ENCODE assay signal across 19 cellular contexts in the genomic region with DNA sequence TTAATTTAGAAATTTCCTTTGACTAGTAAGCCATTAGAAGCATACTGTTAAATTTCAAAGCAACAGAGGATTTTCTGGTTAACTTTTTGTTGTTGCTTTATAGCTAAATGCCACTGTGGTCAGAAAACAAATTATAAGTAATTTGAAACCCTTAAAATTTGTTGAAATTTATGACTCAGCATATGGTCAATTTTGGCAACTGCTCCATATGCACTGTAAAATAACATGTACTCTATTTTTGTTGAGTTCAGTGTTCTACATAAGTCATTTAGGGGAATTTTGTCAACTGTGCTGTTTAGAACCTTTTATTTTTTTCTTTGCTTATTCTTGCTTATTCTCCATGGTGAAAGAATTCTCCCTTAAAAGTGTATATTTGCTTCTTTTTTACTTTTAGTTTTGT. TPM values are rescaled to one million over a fixed set of nuclear protein-coding genes. Genes with fewer than 3 reads are reported as not detected.
DNase-seq lines count a peak whose midpoint lies in the region; ATAC-seq and TF ChIP-seq lines count a peak whose summit lies in the region.
"Had no signal": no experiment of that assay in that cellular context is flagged by ENCODE, and none has a peak within 500 bp of the region (broad histone marks: within the 10 kb centered on the region; RNA-seq: fewer than 3 reads in every experiment).

No MANE protein-coding gene starts in this region.

- DNase-seq in AG08395 (ENCODE audit: low spot score), result peak; percentile 38
- peak; percentile 12 for DNase-seq in H4 (ENCODE audit: low spot score)
- DNase-seq in astrocyte of the cerebellum (ENCODE audit: low read depth), result peak; percentile 83
- peak; percentile 39 for DNase-seq in fibroblast of the conjunctiva (ENCODE audit: low read depth)
- no peak for DNase-seq in COLO829 (ENCODE audit: low spot score)
- DNase-seq in activated CD4-positive, alpha-beta T cell treated with anti-CD3 and anti-CD28 coated beads for 48 hours, result no peak
- DNase-seq in medulla oblongata (ENCODE audit: extremely low spot score), result no peak
- DNase-seq: activated CD4-positive, alpha-beta memory T cell treated with anti-CD3 and anti-CD28 coated beads for 36 hours; activated naive CD8-positive, alpha-beta T cell treated with anti-CD3 and anti-CD28 coated beads for 36 hours; activated T-cell treated with anti-CD3 and anti-CD28 coated beads, Interleukin-2, amount 50 U/mL, for 48 hours; AML-193; Calu3; endodermal cell; GOT3; left ventricle myocardium superior; NCI-H1694 treated with DMSO at 0.1 percent for 48 hours had no signal

- H3K4me3 ChIP-seq in astrocyte of the cerebellum (ENCODE audit: low read depth, low read length), result no peak overlapping the region
- H3K4me3 ChIP-seq: skin epidermis, suprapubic skin had no signal

- ATAC-seq in GM18909 (IDR thresholded peaks at IDR 0.05; ENCODE audit: poor library complexity, unreplicated experiment), result no peak
- ATAC-seq: left ventricle myocardium superior had no signal

- no peak for TF ChIP-seq CTCF in astrocyte of the cerebellum (IDR thresholded peaks at IDR 0.05; ENCODE audit: low read depth, low read length, missing control alignments)

- in situ Hi-C loops in astrocyte of the cerebellum (cut with HindIII; ENCODE audit: low sequenced_read_pairs), result no loop called here

RNA-seq across cellular contexts. Expression of a gene that starts 28.6 kb away (rescaled TPM):
- 20.1 and 20.8 TPM in 2 replicates for total RNA-seq in H4 (2014; rRNA removed; shearing (Covaris generic))

RNA-seq across cellular contexts. Expression of a gene that starts 31.2 kb away (rescaled TPM):
- 13.1 and 26.0 TPM in 2 replicates for total RNA-seq in H4 (2014; rRNA removed; shearing (Covaris generic))

Comparison
In these comparisons a context has a peak if more than half of its experiments do, and no peak if none do; other contexts are left out.
1. DNase-seq: peak in AG08395 (single experiment), H4 (single experiment), astrocyte of the cerebellum (single experiment) and fibroblast of the conjunctiva (single experiment); none in COLO829 (single experiment), activated CD4-positive, alpha-beta T cell treated with anti-CD3 and anti-CD28 coated beads for 48 hours (single experiment) and medulla oblongata (single experiment).